ENCODE assay signal across 1 cellular context in genomic region chr1:88973520-88974137, GRCh38.
TF ChIP-seq lines count a peak whose summit lies in the region.

No MANE protein-coding gene starts in this region.

TF ChIP-seq in HepG2, 621 proteins besides CTCF, POLR2A, EP300 and RAD21:
- TF ChIP-seq MTA3 (CRISPR knock-in tag; IDR thresholded peaks at IDR 0.05), result no peak
- TF ChIP-seq SMC3 (IDR thresholded peaks at IDR 0.05; ENCODE audit: low read length), result 0 out of 2 replicates have a peak, but pooled peaks have one; percentile 14
- TF ChIP-seq STAG1 (CRISPR knock-in tag; IDR thresholded peaks at IDR 0.05), result peak; percentile 57
